Comparison of ENCODE assay signal across 22 cellular contexts in genomic region chr4:187183826-187184225, GRCh38.
"Had no signal": no experiment of that assay in that cellular context is flagged by ENCODE, and none has a peak within 500 bp of the region (broad histone marks: within the 10 kb centered on the region; RNA-seq: fewer than 3 reads in every experiment).

No MANE protein-coding gene starts in this region.

- DNase-seq: activated CD4-positive, alpha-beta T cell treated with anti-CD3 and anti-CD28 coated beads for 1 hour; activated CD4-positive, alpha-beta T cell treated with anti-CD3 and anti-CD28 coated beads, Interleukin-2, amount 50 U/mL, for 1 hour; activated CD8-positive, alpha-beta T cell treated with anti-CD3 and anti-CD28 coated beads, Interleukin-2, amount 10 ng/mL, durations not matched to agents 7 days and 5 days; effector memory CD8-positive, alpha-beta T cell; gastrocnemius medialis; hypothalamus; left ventricle myocardium inferior; pancreas; psoas muscle; right lobe of liver; stimulated activated CD4-positive, alpha-beta T cell treated with anti-CD3 and anti-CD28 coated beads, Interleukin-15, amount 100 ng/mL, for 24 hours; stimulated activated naive B cell treated with anti-CD40 and anti-IgM and Interleukin-4, amounts not matched to agents 10 μg/mL and 1 μg/mL and 100 μg/mL, for 72 hours; T-helper 1 cell had no signal

- H3K4me1 Mint-ChIP-seq: central memory CD8-positive, alpha-beta T cell; stimulated activated naive B cell treated with anti-CD40 and anti-IgM and Interleukin-4, amounts not matched to agents 10 μg/mL and 1 μg/mL and 100 μg/mL, for 72 hours had no signal

- H3K4me1 ChIP-seq: ascending aorta, breast epithelium, gastrocnemius medialis, left ventricle myocardium inferior, psoas muscle, right lobe of liver had no signal

- H3K36me3 Mint-ChIP-seq: mesothelial cell of epicardium; natural killer cell treated with Interleukin-12 subunit alpha and Interleukin-12 subunit beta and Interleukin-15 and Interleukin-18, amount 100 ng/mL, for 72 hours; stimulated activated naive B cell treated with anti-CD40 and anti-IgM and Interleukin-4, amounts not matched to agents 10 μg/mL and 1 μg/mL and 100 μg/mL, for 72 hours; type B pancreatic cell had no signal

- H3K9me3 Mint-ChIP-seq: mesothelial cell of epicardium, type B pancreatic cell had no signal

- H3K9me3 ChIP-seq: ascending aorta, breast epithelium, gastrocnemius medialis, left ventricle myocardium inferior, pancreas, psoas muscle, right lobe of liver, thoracic aorta had no signal

- H3K36me3 ChIP-seq: ascending aorta, breast epithelium, gastrocnemius medialis, left ventricle myocardium inferior, pancreas, right lobe of liver, thoracic aorta had no signal

- ATAC-seq: activated CD8-positive, alpha-beta T cell treated with anti-CD3 and anti-CD28 coated beads, Interleukin-2, amount 10 ng/mL, durations not matched to agents 7 days and 5 days; activated naive CD4-positive, alpha-beta T cell treated with anti-CD3 and anti-CD28 coated beads, Interleukin-2, amount 50 U/mL, for 72 hours; effector memory CD8-positive, alpha-beta T cell; gastrocnemius medialis; natural killer cell treated with Interleukin-12 subunit alpha and Interleukin-12 subunit beta and Interleukin-15 and Interleukin-18, amount 100 ng/mL, for 72 hours; pancreas; psoas muscle; right lobe of liver; stimulated activated naive B cell treated with anti-CD40 and anti-IgM and Interleukin-4, amounts not matched to agents 10 μg/mL and 1 μg/mL and 100 μg/mL, for 72 hours had no signal

- H3K27ac ChIP-seq: ascending aorta, breast epithelium, epithelial cell of prostate, gastrocnemius medialis, left ventricle myocardium inferior, pancreas, psoas muscle, right lobe of liver, thoracic aorta had no signal

- H3K27me3 ChIP-seq: ascending aorta, breast epithelium, gastrocnemius medialis, pancreas, right lobe of liver had no signal

- H3K4me3 ChIP-seq: ascending aorta, breast epithelium, gastrocnemius medialis, left ventricle myocardium inferior, pancreas, psoas muscle, right lobe of liver, thoracic aorta had no signal

- H3K27ac Mint-ChIP-seq: activated CD8-positive, alpha-beta T cell treated with anti-CD3 and anti-CD28 coated beads, Interleukin-2, amount 10 ng/mL, durations not matched to agents 7 days and 5 days; activated naive CD4-positive, alpha-beta T cell treated with anti-CD3 and anti-CD28 coated beads, Interleukin-2, amount 50 U/mL, for 72 hours; effector memory CD8-positive, alpha-beta T cell; mesothelial cell of epicardium; natural killer cell treated with Interleukin-12 subunit alpha and Interleukin-12 subunit beta and Interleukin-15 and Interleukin-18, amount 100 ng/mL, for 72 hours; stimulated activated naive B cell treated with anti-CD40 and anti-IgM and Interleukin-4, amounts not matched to agents 10 μg/mL and 1 μg/mL and 100 μg/mL, for 72 hours; type B pancreatic cell had no signal

- H3K27me3 Mint-ChIP-seq: central memory CD8-positive, alpha-beta T cell; effector memory CD8-positive, alpha-beta T cell; natural killer cell treated with Interleukin-12 subunit alpha and Interleukin-12 subunit beta and Interleukin-15 and Interleukin-18, amount 100 ng/mL, for 72 hours; stimulated activated naive B cell treated with anti-CD40 and anti-IgM and Interleukin-4, amounts not matched to agents 10 μg/mL and 1 μg/mL and 100 μg/mL, for 72 hours had no signal

- H3K4me3 Mint-ChIP-seq: activated CD8-positive, alpha-beta T cell treated with anti-CD3 and anti-CD28 coated beads, Interleukin-2, amount 10 ng/mL, durations not matched to agents 7 days and 5 days; central memory CD8-positive, alpha-beta T cell; effector memory CD8-positive, alpha-beta T cell; mesothelial cell of epicardium; natural killer cell treated with Interleukin-12 subunit alpha and Interleukin-12 subunit beta and Interleukin-15 and Interleukin-18, amount 100 ng/mL, for 72 hours; stimulated activated naive B cell treated with anti-CD40 and anti-IgM and Interleukin-4, amounts not matched to agents 10 μg/mL and 1 μg/mL and 100 μg/mL, for 72 hours; type B pancreatic cell had no signal
